ENCODE assay signal across 1 cellular context in genomic region chr22:36798671-36799066, GRCh38.
TF ChIP-seq lines count a peak whose summit lies in the region.

No MANE protein-coding gene starts in this region.

TF ChIP-seq in H1, 55 proteins besides CTCF, POLR2A, EP300 and RAD21:
- TF ChIP-seq GABPA (IDR thresholded peaks at IDR 0.05; ENCODE audit: borderline replicate concordance, insufficient read depth, low read length) (no peak), EZH2 (IDR thresholded peaks at IDR 0.05; ENCODE audit: low read depth, low read length, severe bottlenecking) (no peak), POLR2AphosphoS5 (IDR thresholded peaks at IDR 0.05; ENCODE audit: low read depth, low read length) (no peak), JUN (IDR thresholded peaks at IDR 0.05; ENCODE audit: low read depth, low read length) (no peak), SAP30 (IDR thresholded peaks at IDR 0.05; ENCODE audit: insufficient read depth, insufficient replicate concordance, low read length) (no peak), MAFK (IDR thresholded peaks at IDR 0.05; ENCODE audit: low read depth, low read length) (no peak), USF2 (IDR thresholded peaks at IDR 0.05; ENCODE audit: low read length) (no peak), HDAC6 (IDR thresholded peaks at IDR 0.05; ENCODE audit: low read depth, low read length) (no peak), SIX5 (IDR thresholded peaks at IDR 0.05; ENCODE audit: low read depth, low read length) (no peak), GTF2F1 (IDR thresholded peaks at IDR 0.05; ENCODE audit: borderline replicate concordance, low read depth, low read length) (no peak), CHD7 (IDR thresholded peaks at IDR 0.05; ENCODE audit: insufficient replicate concordance, low read length) (no peak), RXRA (IDR thresholded peaks at IDR 0.05; ENCODE audit: insufficient read depth, low read depth, low read length) (no peak), SIN3A (conservative IDR thresholded peaks at IDR 0.05 in 1 of 2, IDR thresholded peaks at IDR 0.05 in 1 of 2; ENCODE audit: low read depth in 1 of 2, low read length in 2 of 2) (no peak), CHD1 (IDR thresholded peaks at IDR 0.05; ENCODE audit: low read depth, low read length) (no peak), TCF12 (IDR thresholded peaks at IDR 0.05; ENCODE audit: low read depth, low read length) (no peak), CHD2 (IDR thresholded peaks at IDR 0.05; ENCODE audit: low read length) (no peak), ATF3 (IDR thresholded peaks at IDR 0.05; ENCODE audit: insufficient read depth, low read depth, low read length) (no peak), SRF (IDR thresholded peaks at IDR 0.05; ENCODE audit: low read depth, low read length) (no peak)
